8 cellular contexts compared by ENCODE assay signal in genomic region chr7:100544949-100545635, GRCh38. TPM values are rescaled to one million over a fixed set of nuclear protein-coding genes. Genes with fewer than 3 reads are reported as not detected.
DNase-seq lines count a peak whose midpoint lies in the region; ATAC-seq and TF ChIP-seq lines count a peak whose summit lies in the region.

No MANE protein-coding gene starts in this region.

- H3K36me3 ChIP-seq in PC-3 (ENCODE audit: low read depth, low read length), result no peaks in the 10 kb centered on the region
- H3K36me3 ChIP-seq in esophagus muscularis mucosa, result peaks cover 0 to 11% (median 8%) of the 10 kb centered on the region in 4 donors
- no peaks in the 10 kb centered on the region for H3K36me3 ChIP-seq in prostate gland

- no peak for TF ChIP-seq CTCF in PC-3 (conservative IDR thresholded peaks at IDR 0.05; ENCODE audit: low read depth, low read length)
- no peak for TF ChIP-seq CTCF in esophagus muscularis mucosa (IDR thresholded peaks at IDR 0.05)
- no peak for TF ChIP-seq CTCF in prostate gland (IDR thresholded peaks at IDR 0.05)

- H3K27ac ChIP-seq in PC-3 (ENCODE audit: low read length) (peak overlapping the region; percentile 83), esophagus muscularis mucosa (replicated peaks in 1 of 4) (peak overlapping the region; percentile 91 to 92 (median 92)), prostate gland (peak overlapping the region; percentile 93 to 94)

- H3K9me3 ChIP-seq in PC-3 (ENCODE audit: low read length) (no peaks in the 10 kb centered on the region), esophagus muscularis mucosa (no peaks in the 10 kb centered on the region), prostate gland (no peaks in the 10 kb centered on the region)

- peaks cover 82% of the 10 kb centered on the region for H3K4me1 Mint-ChIP-seq in activated CD4-positive, alpha-beta T cell treated with anti-CD3 and anti-CD28 coated beads, Interleukin-2, amount 10 ng/mL, durations not matched to agents 24 days and 14 days

- peak overlapping the region; percentile 99 for H3K4me3 Mint-ChIP-seq in activated CD4-positive, alpha-beta T cell treated with anti-CD3 and anti-CD28 coated beads, Interleukin-2, amount 10 ng/mL, durations not matched to agents 24 days and 14 days

- H4K20me1 ChIP-seq in PC-3 (ENCODE audit: low read length), result no peaks in the 10 kb centered on the region

- no peak for TF ChIP-seq EP300 in esophagus muscularis mucosa (IDR thresholded peaks at IDR 0.05)

- peak overlapping the region; percentile 49 for H2AFZ ChIP-seq in PC-3 (ENCODE audit: low read length)

- peak overlapping the region; percentile 72 for H3K4me2 ChIP-seq in PC-3 (ENCODE audit: low read length)

- TF ChIP-seq POLR2A in esophagus muscularis mucosa (IDR thresholded peaks at IDR 0.05; ENCODE audit: low read depth) (no peak), prostate gland (IDR thresholded peaks at IDR 0.05) (no peak)

- H3K36me3 Mint-ChIP-seq in activated CD4-positive, alpha-beta T cell treated with anti-CD3 and anti-CD28 coated beads, Interleukin-2, amount 10 ng/mL, durations not matched to agents 24 days and 14 days (ENCODE audit: low read depth), result peaks cover 59% of the 10 kb centered on the region

- POLR2A ChIA-PET in PC-3 (lab: Charles Lee; ENCODE audit: unreplicated experiment), result interaction anchor here (0.5 to 0.8 kb wide), 3 partner anchors 39 to 282 kb away, joined by 3 to 6 read pairs (median 3); partner anchors contain the start of genes EPHB4, FBXO24 and LRCH4

- peaks cover 42% of the 10 kb centered on the region for H3K79me2 ChIP-seq in PC-3 (ENCODE audit: low read length)

- intact Hi-C loops in activated CD4-positive, alpha-beta T cell treated with anti-CD3 and anti-CD28 coated beads, Interleukin-2, amount 10 ng/mL, durations not matched to agents 24 days and 14 days (cut with micrococcal nuclease), result loop anchor here (1.0 to 10.0 kb wide), 4 partner anchors 14 to 420 kb away; partner anchors contain the start of genes FBXO24, LRCH4, MBLAC1 and TSC22D4
- intact Hi-C loops in PC-3 (cut with micrococcal nuclease) (loop anchor here (1.0 kb wide), 1 partner anchor 41 kb away; the partner anchor contains the start of genes FBXO24 and LRCH4), esophagus muscularis mucosa (cut with DNase I) (no loop called here), prostate gland (cut with DNase I) (no loop called here)

- WGBS in esophagus muscularis mucosa, result 42% methylated on average over 2 of the region's 2 CpGs
- WGBS in prostate gland, result 12% methylated on average over 2 of the region's 2 CpGs

- H3K27ac Mint-ChIP-seq in activated CD4-positive, alpha-beta T cell treated with anti-CD3 and anti-CD28 coated beads, Interleukin-2, amount 10 ng/mL, durations not matched to agents 24 days and 14 days, result peak overlapping the region; percentile 99

- ATAC-seq in PC-3 (peak; percentile 20), HG02938 (IDR thresholded peaks at IDR 0.05; ENCODE audit: unreplicated experiment) (no peak)

- peaks cover 12% of the 10 kb centered on the region for H3F3A ChIP-seq in PC-3 (ENCODE audit: low read length, unreplicated experiment)

- H3K9ac ChIP-seq in PC-3 (ENCODE audit: low read length), result peak overlapping the region; percentile 29

- H3K27me3 ChIP-seq in PC-3 (ENCODE audit: low read length) (no peaks in the 10 kb centered on the region), esophagus muscularis mucosa (no peaks in the 10 kb centered on the region), prostate gland (replicated peaks; ENCODE audit: insufficient read depth) (no peaks in the 10 kb centered on the region)

- no peaks in the 10 kb centered on the region for H3K9me2 ChIP-seq in PC-3 (replicated peaks; ENCODE audit: low read length)

- H3K9me3 Mint-ChIP-seq in activated CD4-positive, alpha-beta T cell treated with anti-CD3 and anti-CD28 coated beads, Interleukin-2, amount 10 ng/mL, durations not matched to agents 24 days and 14 days, result peaks cover 4% of the 10 kb centered on the region

- CTCF ChIA-PET in PC-3 (lab: Charles Lee), result interaction anchor here (0.6 to 1.2 kb wide), 4 partner anchors 39 to 1338 kb away, joined by 3 to 12 read pairs (median 4); partner anchors contain the start of genes FBXO24 and LRCH4

- H3K4me3 ChIP-seq in PC-3 (ENCODE audit: low read length), result peak overlapping the region; percentile 46
- peak overlapping the region; percentile 1 to 23 (median 12) for H3K4me3 ChIP-seq in esophagus muscularis mucosa
- peak overlapping the region in 1 of 2 donors; percentile 3 for H3K4me3 ChIP-seq in prostate gland

- peak; percentile 64 for DNase-seq in activated CD4-positive, alpha-beta T cell treated with anti-CD3 and anti-CD28 coated beads, Interleukin-2, amount 10 ng/mL, durations not matched to agents 24 days and 14 days
- DNase-seq in activated CD4-positive, alpha-beta T cell treated with anti-CD3 and anti-CD28 coated beads, Interleukin-2, amount 50 U/mL, for 48 hours, result no peak
- DNase-seq in PC-3, result peak; percentile 51
- no peak for DNase-seq in esophagus muscularis mucosa (ENCODE audit: extremely low spot score)
- peak; percentile 73 for DNase-seq in prostate gland (ENCODE audit: low spot score)
- no peak for DNase-seq in DMS 273 (lab: John Stamatoyannopoulos, UW; ENCODE audit: unreplicated experiment)
- no peak for DNase-seq in NCI-H526 (lab: John Stamatoyannopoulos, UW)

- BruUV-seq in PC-3 (replicated peaks; lab: Mats Ljungman, UMichigan), result TSS peak; percentile 74

- H3K27me3 Mint-ChIP-seq in activated CD4-positive, alpha-beta T cell treated with anti-CD3 and anti-CD28 coated beads, Interleukin-2, amount 10 ng/mL, durations not matched to agents 24 days and 14 days, result no peaks in the 10 kb centered on the region

- H3K4me1 ChIP-seq in PC-3 (ENCODE audit: insufficient read depth, low read length) (peaks cover 49% of the 10 kb centered on the region), esophagus muscularis mucosa (peaks cover 51 to 99% (median 94%) of the 10 kb centered on the region in 4 donors), prostate gland (replicated peaks) (peaks cover 47% of the 10 kb centered on the region)

RNA-seq across cellular contexts. Expression of gene AGFG2, which starts 6.1 kb away (rescaled TPM):
- 112 and 114 TPM in 2 replicates for total RNA-seq in activated CD4-positive, alpha-beta T cell treated with anti-CD3 and anti-CD28 coated beads, Interleukin-2, amount 10 ng/mL, durations not matched to agents 24 days and 14 days
- total RNA-seq in PC-3 (2014; rRNA removed) (16.9 and 18.2 TPM in 2 replicates), esophagus muscularis mucosa (10 to 100 TPM; 31.6 to 79.6 (median 35.1) TPM), prostate gland (10 to 100 TPM; 33.0 to 94.9 TPM)

RNA-seq across cellular contexts. Expression of gene SAP25, which starts 28.6 kb away (rescaled TPM):
- 9.2 and 11.3 TPM in 2 replicates for total RNA-seq in activated CD4-positive, alpha-beta T cell treated with anti-CD3 and anti-CD28 coated beads, Interleukin-2, amount 10 ng/mL, durations not matched to agents 24 days and 14 days
- total RNA-seq in PC-3 (2014; rRNA removed), result 0.22 and 0.52 TPM in 2 replicates
- under 1 TPM in 2 of 4 donors, not detected in 2; 0.83 to 0.92 TPM for total RNA-seq in esophagus muscularis mucosa
- 10 to 100 TPM in 1 of 2 donors, 1 to 10 TPM in 1; 2.5 to 19.5 TPM for total RNA-seq in prostate gland

RNA-seq across cellular contexts. Expression of gene LRCH4, which starts 40.8 kb away (rescaled TPM):
- 86.0 and 89.2 TPM in 2 replicates for total RNA-seq in activated CD4-positive, alpha-beta T cell treated with anti-CD3 and anti-CD28 coated beads, Interleukin-2, amount 10 ng/mL, durations not matched to agents 24 days and 14 days
- total RNA-seq in PC-3 (2014; rRNA removed) (15.6 and 28.7 TPM in 2 replicates), esophagus muscularis mucosa (10 to 100 TPM; 36.2 to 53.2 (median 44.0) TPM), prostate gland (100 to 1,000 TPM in 1 of 2 donors, 10 to 100 TPM in 1; 66.8 to 202 TPM)

RNA-seq across cellular contexts. Expression of gene FBXO24, which starts 41.0 kb away (rescaled TPM):
- 0.38 and 0.42 TPM in 2 replicates for total RNA-seq in activated CD4-positive, alpha-beta T cell treated with anti-CD3 and anti-CD28 coated beads, Interleukin-2, amount 10 ng/mL, durations not matched to agents 24 days and 14 days
- total RNA-seq in PC-3 (2014; rRNA removed) (0.40 TPM in 1 of 2 replicates, not detected in the other), esophagus muscularis mucosa (under 1 TPM; 0.13 to 0.83 (median 0.48) TPM), prostate gland (1 to 10 TPM; 2.3 to 9.7 TPM)

RNA-seq across cellular contexts. Expression of gene PCOLCE, which starts 57.1 kb away (rescaled TPM):
- total RNA-seq in activated CD4-positive, alpha-beta T cell treated with anti-CD3 and anti-CD28 coated beads, Interleukin-2, amount 10 ng/mL, durations not matched to agents 24 days and 14 days, result 4.8 and 5.0 TPM in 2 replicates
- total RNA-seq in PC-3 (2014; rRNA removed), result 8.6 and 16.3 TPM in 2 replicates
- total RNA-seq in esophagus muscularis mucosa, result 10 to 100 TPM; 12.0 to 42.2 (median 18.3) TPM
- total RNA-seq in prostate gland, result 10 to 100 TPM; 11.8 to 49.5 TPM

Comparison
In these comparisons a context has a peak if more than half of its experiments do, and no peak if none do; other contexts are left out.
1. DNase-seq: peak in activated CD4-positive, alpha-beta T cell treated with anti-CD3 and anti-CD28 coated beads, Interleukin-2, amount 10 ng/mL, durations not matched to agents 24 days and 14 days (single experiment), PC-3 (single experiment) and prostate gland (single experiment); none in activated CD4-positive, alpha-beta T cell treated with anti-CD3 and anti-CD28 coated beads, Interleukin-2, amount 50 U/mL, for 48 hours (0 of 2), esophagus muscularis mucosa (single experiment), DMS 273 (single experiment) and NCI-H526 (0 of 2).
2. intact Hi-C loops: an anchor here in activated CD4-positive, alpha-beta T cell treated with anti-CD3 and anti-CD28 coated beads, Interleukin-2, amount 10 ng/mL, durations not matched to agents 24 days and 14 days (1.0 to 10.0 kb wide) and PC-3 (1.0 kb wide); none called in esophagus muscularis mucosa and prostate gland.
3. Peak in every context shown above with its lines, with median percentiles within 50 percentile points of each other: H3K27ac ChIP-seq.